Comparison of ENCODE assay signal across 14 cellular contexts in genomic region chrY:16616201-16616975, GRCh38.
"Had no signal": no experiment of that assay in that cellular context is flagged by ENCODE, and none has a peak within 500 bp of the region (broad histone marks: within the 10 kb centered on the region; RNA-seq: fewer than 3 reads in every experiment).

No MANE protein-coding gene starts in this region.

- H3K27me3 ChIP-seq: sigmoid colon, spleen had no signal

- H2AFZ ChIP-seq: parathyroid adenoma had no signal

- H3K36me3 ChIP-seq: lower lobe of right lung, sigmoid colon, spleen had no signal

- DNase-seq: activated B cell treated with CpG ODN at 0.5 μM for 24 hours; activated CD4-positive, alpha-beta memory T cell treated with anti-CD3 and anti-CD28 coated beads for 36 hours; activated CD4-positive, alpha-beta T cell treated with anti-CD3 and anti-CD28 coated beads for 4 hours; activated T-cell treated with anti-CD3 and anti-CD28 coated beads for 4 hours; glutamatergic neuron; hypothalamus; islet precursor cell; lower lobe of right lung; sigmoid colon; spleen; stimulated activated CD8-positive, alpha-beta memory T cell treated with anti-CD3 and anti-CD28 coated beads, Interleukin-4, amount 100 ng/mL, for 48 hours; stimulated activated naive CD4-positive, alpha-beta T cell had no signal

- ATAC-seq: esophagus mucosa, lower lobe of right lung had no signal

- H3K4me1 ChIP-seq: lower lobe of right lung, parathyroid adenoma, sigmoid colon, spleen had no signal

- H3K79me2 ChIP-seq: parathyroid adenoma had no signal

- H3K9me3 ChIP-seq: lower lobe of right lung, sigmoid colon, spleen had no signal

- H3K27ac ChIP-seq: lower lobe of right lung, parathyroid adenoma, sigmoid colon, spleen had no signal

- H3K4me3 ChIP-seq: lower lobe of right lung, sigmoid colon, spleen had no signal
